ENCODE assay signal across 12 cellular contexts in genomic region chr22:20565079-20565734, GRCh38. TPM values are rescaled to one million over a fixed set of nuclear protein-coding genes. Genes with fewer than 3 reads are reported as not detected.
DNase-seq lines count a peak whose midpoint lies in the region; ATAC-seq, FAIRE-seq and TF ChIP-seq lines count a peak whose summit lies in the region.
"Had no signal": no experiment of that assay in that cellular context is flagged by ENCODE, and none has a peak within 500 bp of the region (broad histone marks: within the 10 kb centered on the region; RNA-seq: fewer than 3 reads in every experiment).

No MANE protein-coding gene starts in this region.

- intact Hi-C loops in thyroid gland (cut with DNase I) (loop anchor here (5.0 kb wide), 1 partner anchor 58 kb away; the partner anchor contains the start of gene MED15), pancreas (cut with DNase I) (no loop called here)

- H3K4me3 ChIP-seq in foreskin fibroblast (ENCODE audit: low read depth in 1 of 2, low read length in 2 of 2) (no peak overlapping the region), thyroid gland (replicated peaks in 1 of 3) (no peak overlapping the region), pancreas (no peak overlapping the region)
- H3K4me3 ChIP-seq: ascending aorta, lung had no signal

- peak overlapping the region; percentile 51 for H3K27ac Mint-ChIP-seq in activated T-cell treated with anti-CD3 and anti-CD28 coated beads, Interleukin-2, amount 50 U/mL, for 24 hours
- peak overlapping the region; percentile 41 for H3K27ac Mint-ChIP-seq in activated naive CD8-positive, alpha-beta T cell

- no peak for TF ChIP-seq CTCF in foreskin fibroblast (IDR thresholded peaks at IDR 0.05; ENCODE audit: low read depth, low read length)
- no peak for TF ChIP-seq CTCF in thyroid gland (IDR thresholded peaks at IDR 0.05)
- no peak for TF ChIP-seq CTCF in pancreas (IDR thresholded peaks at IDR 0.05)

- no peaks in the 10 kb centered on the region for H3K27me3 Mint-ChIP-seq in activated T-cell treated with anti-CD3 and anti-CD28 coated beads, Interleukin-2, amount 50 U/mL, for 24 hours
- no peaks in the 10 kb centered on the region for H3K27me3 Mint-ChIP-seq in activated T-cell treated with anti-CD3 and anti-CD28 coated beads, Interleukin-2, amount 50 U/mL, for 4 hours (ENCODE audit: low read depth)
- no peaks in the 10 kb centered on the region for H3K27me3 Mint-ChIP-seq in activated naive CD8-positive, alpha-beta T cell

- WGBS in thyroid gland, 2 donors: 91 to 93% methylated on average over 13 of the region's 13 CpGs
- WGBS in pancreas, 2 donors: 91 to 93% methylated on average over 13 of the region's 13 CpGs

- no peak for DNase-seq in activated T-cell treated with anti-CD3 and anti-CD28 coated beads, Interleukin-2, amount 50 U/mL, for 24 hours
- DNase-seq in activated T-cell treated with anti-CD3 and anti-CD28 coated beads, Interleukin-2, amount 50 U/mL, for 4 hours: no peak
- DNase-seq in foreskin fibroblast: peak; percentile 30 to 58
- DNase-seq in thyroid gland: no peak
- no peak for DNase-seq in DMS79 (lab: John Stamatoyannopoulos, UW)
- DNase-seq in pancreas: no peak
- no peak for DNase-seq in SKM-1 treated with dmso at 0.1 percent for 144 hours (lab: John Stamatoyannopoulos, UW; ENCODE audit: unreplicated experiment)
- DNase-seq: PC-3 had no signal

- TF ChIP-seq POLR2A in thyroid gland (IDR thresholded peaks at IDR 0.05): no peak

- no peak for ATAC-seq in activated T-cell treated with anti-CD3 and anti-CD28 coated beads, Interleukin-2, amount 50 U/mL, for 4 hours
- ATAC-seq in pancreas: no peak
- ATAC-seq: PC-3 had no signal

- peaks cover 82% of the 10 kb centered on the region for H3K4me1 Mint-ChIP-seq in activated T-cell treated with anti-CD3 and anti-CD28 coated beads, Interleukin-2, amount 50 U/mL, for 24 hours (ENCODE audit: low read depth)
- H3K4me1 Mint-ChIP-seq in activated T-cell treated with anti-CD3 and anti-CD28 coated beads, Interleukin-2, amount 50 U/mL, for 4 hours (ENCODE audit: low read depth): peaks cover 86% of the 10 kb centered on the region
- peaks cover 82% of the 10 kb centered on the region for H3K4me1 Mint-ChIP-seq in activated naive CD8-positive, alpha-beta T cell (ENCODE audit: low read depth)

- H3K36me3 ChIP-seq in thyroid gland (peaks cover 24 to 25% of the 10 kb centered on the region in 2 donors), pancreas (peaks cover 0 to 27% (median 15%) of the 10 kb centered on the region in 3 donors)

- peaks cover 96% of the 10 kb centered on the region for H3K36me3 Mint-ChIP-seq in activated T-cell treated with anti-CD3 and anti-CD28 coated beads, Interleukin-2, amount 50 U/mL, for 24 hours (ENCODE audit: low read depth)
- peaks cover 37% of the 10 kb centered on the region for H3K36me3 Mint-ChIP-seq in activated T-cell treated with anti-CD3 and anti-CD28 coated beads, Interleukin-2, amount 50 U/mL, for 4 hours (ENCODE audit: insufficient read depth)
- peaks cover 11% of the 10 kb centered on the region for H3K36me3 Mint-ChIP-seq in activated naive CD8-positive, alpha-beta T cell

- no peak for FAIRE-seq in pancreas (lab: Jason Lieb, UNC)
- FAIRE-seq: HTR-8/SVneo had no signal

- H3K27ac ChIP-seq in thyroid gland (peak overlapping the region in 2 of 3 donors; percentile 28 to 74), pancreas (no peak overlapping the region)
- H3K27ac ChIP-seq: ascending aorta had no signal

- H3K4me1 ChIP-seq in thyroid gland (peaks cover 41 to 42% of the 10 kb centered on the region in 2 donors), pancreas (peaks cover 7 to 13% (median 10%) of the 10 kb centered on the region in 3 donors)

- no peaks in the 10 kb centered on the region for H3K9me3 Mint-ChIP-seq in activated T-cell treated with anti-CD3 and anti-CD28 coated beads, Interleukin-2, amount 50 U/mL, for 24 hours
- H3K9me3 Mint-ChIP-seq in activated T-cell treated with anti-CD3 and anti-CD28 coated beads, Interleukin-2, amount 50 U/mL, for 4 hours: no peaks in the 10 kb centered on the region
- H3K9me3 Mint-ChIP-seq in activated naive CD8-positive, alpha-beta T cell (ENCODE audit: low read depth): no peaks in the 10 kb centered on the region

- H3K27me3 ChIP-seq in thyroid gland (no peaks in the 10 kb centered on the region), pancreas (no peaks in the 10 kb centered on the region)
- H3K27me3 ChIP-seq: ascending aorta had no signal

- H3K9me3 ChIP-seq in thyroid gland (no peaks in the 10 kb centered on the region), pancreas (no peaks in the 10 kb centered on the region)
- H3K9me3 ChIP-seq: ascending aorta had no signal

- no peak overlapping the region for H3K4me3 Mint-ChIP-seq in activated T-cell treated with anti-CD3 and anti-CD28 coated beads, Interleukin-2, amount 50 U/mL, for 24 hours
- no peak overlapping the region for H3K4me3 Mint-ChIP-seq in activated T-cell treated with anti-CD3 and anti-CD28 coated beads, Interleukin-2, amount 50 U/mL, for 4 hours
- H3K4me3 Mint-ChIP-seq in activated naive CD8-positive, alpha-beta T cell: peak overlapping the region; percentile 20

RNA-seq across cellular contexts. Expression of gene MED15, which starts 57.8 kb away (rescaled TPM):
- 10 to 100 TPM; 83.2 to 90.5 (median 84.0) TPM for total RNA-seq in activated T-cell treated with anti-CD3 and anti-CD28 coated beads, Interleukin-2, amount 50 U/mL, for 4 hours
- total RNA-seq in thyroid gland (10 to 100 TPM; 33.6 to 65.1 (median 36.1) TPM), pancreas (10 to 100 TPM; 27.1 to 47.9 (median 35.4) TPM)
- 10 to 100 TPM; 61.0 to 61.7 TPM for polyA plus RNA-seq in pancreas

Comparison
In these comparisons a context has a peak if more than half of its experiments do, and no peak if none do; other contexts are left out.
1. DNase-seq: peak in foreskin fibroblast (2 of 2); none in activated T-cell treated with anti-CD3 and anti-CD28 coated beads, Interleukin-2, amount 50 U/mL, for 24 hours (single experiment), activated T-cell treated with anti-CD3 and anti-CD28 coated beads, Interleukin-2, amount 50 U/mL, for 4 hours (single experiment), thyroid gland (0 of 2), DMS79 (single experiment), pancreas (0 of 6) and SKM-1 treated with dmso at 0.1 percent for 144 hours (single experiment).
2. H3K27ac ChIP-seq: peak in thyroid gland (2 of 3); none in pancreas (0 of 4).